In the genomic region with DNA sequence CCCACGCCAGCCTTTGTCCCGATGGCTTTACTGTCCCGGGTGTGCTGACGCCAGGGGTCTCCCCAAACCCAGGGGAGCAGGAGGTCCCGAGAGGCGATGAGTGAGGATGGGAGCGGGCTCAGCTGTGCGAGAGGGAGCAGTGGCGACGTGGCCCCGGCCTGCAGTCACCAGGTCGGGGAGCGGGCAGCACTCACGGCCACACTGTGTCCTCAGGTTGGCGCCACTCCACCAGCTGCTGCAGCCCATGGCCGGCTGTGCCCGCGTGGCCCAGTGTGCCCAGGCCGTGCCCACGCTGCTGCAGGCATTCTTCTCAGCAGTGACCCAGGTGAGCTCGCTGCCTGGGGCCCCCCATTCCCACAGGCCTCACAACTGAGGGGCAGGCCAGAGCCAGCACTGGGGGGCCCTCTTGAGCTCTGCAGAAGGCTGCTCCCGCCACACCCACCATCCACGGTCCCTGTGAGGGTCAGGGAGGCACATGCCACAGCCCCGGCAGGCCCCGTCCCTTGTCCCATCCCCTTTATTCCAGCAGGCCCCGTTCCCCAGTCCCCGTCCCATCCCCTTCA, we compare ENCODE assay signal across 18 cellular contexts.
"Had no signal": no experiment of that assay in that cellular context is flagged by ENCODE, and none has a peak within 500 bp of the region (broad histone marks: within the 10 kb centered on the region; RNA-seq: fewer than 3 reads in every experiment).

No MANE protein-coding gene starts in this region.

- H3K36me3 ChIP-seq: uterus had no signal

- H3K9me3 ChIP-seq: esophagus muscularis mucosa, gastrocnemius medialis, left ventricle myocardium inferior, prostate gland, suprapubic skin, thyroid gland, uterus had no signal

- H3K27me3 ChIP-seq: esophagus muscularis mucosa, gastrocnemius medialis, suprapubic skin, thyroid gland, uterus had no signal

- H2AFZ ChIP-seq: parathyroid adenoma had no signal

- H3K4me3 ChIP-seq: esophagus muscularis mucosa, gastrocnemius medialis, left ventricle myocardium inferior, lung, prostate gland, suprapubic skin, thyroid gland, uterus had no signal

- H3K79me2 ChIP-seq: parathyroid adenoma had no signal

- H3K9ac ChIP-seq: parathyroid adenoma had no signal

- ATAC-seq: effector memory CD8-positive, alpha-beta T cell; gastrocnemius medialis had no signal

- H3K27ac ChIP-seq: epithelial cell of prostate, esophagus muscularis mucosa, gastrocnemius medialis, left ventricle myocardium inferior, parathyroid adenoma, prostate gland, suprapubic skin, thyroid gland, uterus had no signal

- DNase-seq: effector memory CD8-positive, alpha-beta T cell; gastrocnemius medialis; immature natural killer cell; left ventricle myocardium inferior; mesendoderm; naive B cell; retina; small intestine; stimulated activated CD4-positive, alpha-beta T cell treated with anti-CD3 and anti-CD28 coated beads, Interleukin-12 subunit alpha, Interleukin-12 subunit beta, amount 100 ng/mL, for 4 hours; stimulated activated naive CD4-positive, alpha-beta T cell treated with Interleukin-2 at 50 U/mL for 16 hours; thyroid gland; uterus had no signal

- H3K4me1 ChIP-seq: gastrocnemius medialis, parathyroid adenoma, prostate gland, uterus had no signal
